Comparison of ENCODE assay signal across 24 cellular contexts in the genomic region with DNA sequence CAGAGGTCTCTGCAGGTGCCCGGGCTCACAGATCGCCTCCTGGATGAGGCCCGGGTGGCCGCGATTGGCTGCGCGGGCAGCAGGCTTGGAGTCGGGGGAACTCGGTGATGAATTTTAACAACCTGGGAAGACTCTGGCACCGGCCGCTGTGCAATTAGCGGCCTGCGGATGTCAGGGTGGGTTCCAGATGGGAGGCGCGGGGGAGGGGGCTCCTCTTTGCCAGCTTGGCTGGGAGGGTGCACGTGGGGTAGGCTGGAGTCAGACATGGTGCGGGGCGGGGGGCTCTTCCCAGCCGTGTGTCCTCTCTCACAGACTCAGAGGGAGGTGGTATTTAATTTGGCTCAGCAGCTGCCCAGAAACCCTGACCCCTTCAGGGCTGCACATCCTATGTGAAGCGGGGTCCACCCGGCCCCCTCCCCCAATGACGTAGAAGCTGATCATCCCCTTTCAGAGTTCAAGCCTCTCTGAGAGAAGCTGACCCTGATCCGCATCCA.
DNase-seq lines count a peak whose midpoint lies in the region; ATAC-seq, FAIRE-seq and TF ChIP-seq lines count a peak whose summit lies in the region.
"Had no signal": no experiment of that assay in that cellular context is flagged by ENCODE, and none has a peak within 500 bp of the region (broad histone marks: within the 10 kb centered on the region; RNA-seq: fewer than 3 reads in every experiment).

No MANE protein-coding gene starts in this region.

- intact Hi-C loops in HepG2 (cut with micrococcal nuclease; ENCODE audit: unreplicated experiment) (no loop called here), spleen (cut with DNase I; ENCODE audit: low total_unique reads) (no loop called here)

- H3K9ac ChIP-seq in HepG2 (ENCODE audit: insufficient read depth, low read depth, low read length) = no peak overlapping the region

- TF ChIP-seq CTCF in HepG2 (CRISPR knock-in tag; IDR thresholded peaks at IDR 0.05) = no peak
- TF ChIP-seq CTCF in spleen (IDR thresholded peaks at IDR 0.05 in 8 of 11, conservative IDR thresholded peaks at IDR 0.05 in 3 of 11) = no peak
- no peak for TF ChIP-seq CTCF in RWPE1 (conservative IDR thresholded peaks at IDR 0.05; ENCODE audit: low read depth)

- TF ChIP-seq POLR2A in HepG2 (IDR thresholded peaks at IDR 0.05; ENCODE audit: insufficient read depth in 1 of 2, low read depth in 2 of 2, low read length in 2 of 2) (no peak), spleen (IDR thresholded peaks at IDR 0.05) (no peak)

- TF ChIP-seq EP300 in HepG2 (IDR thresholded peaks at IDR 0.05; ENCODE audit: low read depth in 2 of 2, low read length in 2 of 2) (no peak), HepG2 (CRISPR knock-in tag; IDR thresholded peaks at IDR 0.05; ENCODE audit: borderline replicate concordance) (no peak)

- no peak overlapping the region for H3K4me2 ChIP-seq in HepG2 (ENCODE audit: low read depth, low read length)

- H3K27ac ChIP-seq in HepG2 (ENCODE audit: extremely low read length, insufficient read depth, low read length) = no peak overlapping the region
- H3K27ac ChIP-seq in spleen = no peak overlapping the region
- H3K27ac ChIP-seq in RWPE1 = no peak overlapping the region
- H3K27ac ChIP-seq: breast epithelium, colonic mucosa, esophagus muscularis mucosa, uterus had no signal

- peaks cover 2 to 31% of the 10 kb centered on the region in 2 experiments; a peak in 4 of 5 replicates for H3K27me3 ChIP-seq in HepG2 (ENCODE audit: control insufficient read depth in 1 of 2, insufficient read depth in 2 of 2, low read length in 2 of 2)
- H3K27me3 ChIP-seq in spleen (replicated peaks in 1 of 7) = peaks cover 0 to 55% (median 18%) of the 10 kb centered on the region in 7 donors
- H3K27me3 ChIP-seq: colonic mucosa, uterus had no signal

- peak; percentile 62 for DNase-seq in NCI-H82 (lab: John Stamatoyannopoulos, UW)
- no peak for DNase-seq in NCI-H82 treated with DMSO at 0.1 percent for 48 hours (lab: John Stamatoyannopoulos, UW; ENCODE audit: unreplicated experiment)
- peak; percentile 48 for DNase-seq in NCI-H69 (lab: John Stamatoyannopoulos, UW)
- no peak for DNase-seq in HepG2 (ENCODE audit: low spot score)
- peak; percentile 54 for DNase-seq in spleen
- no peak for DNase-seq in RCC 7860 (ENCODE audit: low spot score)
- no peak for DNase-seq in RWPE1 (ENCODE audit: low spot score)
- DNase-seq: activated CD4-positive, alpha-beta T cell treated with anti-CD3 and anti-CD28 coated beads, Interleukin-2, amount 10 ng/mL, durations not matched to agents 24 days and 14 days; activated CD8-positive, alpha-beta memory T cell treated with anti-CD3 and anti-CD28 coated beads, Interleukin-2, amount 10 ng/mL, durations not matched to agents 7 days and 5 days; activated naive CD4-positive, alpha-beta T cell treated with anti-CD3 and anti-CD28 coated beads for 36 hours; amniotic stem cell; colonic mucosa; foreskin melanocyte; HFFc6; mesendoderm; stimulated activated CD4-positive, alpha-beta T cell treated with anti-CD3 and anti-CD28 coated beads, Interleukin-12 subunit alpha, Interleukin-12 subunit beta, amount 100 ng/mL, for 4 hours; stimulated activated CD4-positive, alpha-beta T cell treated with anti-CD3 and anti-CD28 coated beads, Interleukin-4, amount 100 ng/mL, for 4 hours; stimulated activated naive CD4-positive, alpha-beta T cell; uterus had no signal

- FAIRE-seq in HepG2 (lab: Jason Lieb, UNC) = no peak
- FAIRE-seq in RCC 7860 (lab: Jason Lieb, UNC) = no peak
- FAIRE-seq: keratinocyte had no signal

- no TSS peak for BruUV-seq in HepG2 (replicated peaks; lab: Mats Ljungman, UMichigan)

- TF ChIP-seq RAD21 in HepG2 (CRISPR knock-in tag; IDR thresholded peaks at IDR 0.05) = no peak

- H3K79me2 ChIP-seq in HepG2 (ENCODE audit: insufficient read depth, low read length) = no peaks in the 10 kb centered on the region

- H3K4me1 ChIP-seq in HepG2 (ENCODE audit: insufficient read depth, low read length) (peaks cover 10% of the 10 kb centered on the region), spleen (peaks cover 0 to 33% (median 11%) of the 10 kb centered on the region in 6 donors)
- H3K4me1 ChIP-seq: breast epithelium, colonic mucosa, uterus had no signal

- no peak overlapping the region for H3K4me3 ChIP-seq in HepG2 (replicated peaks in 1 of 3; ENCODE audit: insufficient read depth in 1 of 3, low read depth in 2 of 3, low read length in 3 of 3)
- no peak overlapping the region for H3K4me3 ChIP-seq in spleen
- H3K4me3 ChIP-seq: breast epithelium, colonic mucosa, esophagus muscularis mucosa, uterus had no signal

- ATAC-seq in HepG2 (no peak), GM19463 (IDR thresholded peaks at IDR 0.05; ENCODE audit: unreplicated experiment) (no peak)
- ATAC-seq: activated CD8-positive, alpha-beta memory T cell treated with anti-CD3 and anti-CD28 coated beads, Interleukin-2, amount 10 ng/mL, durations not matched to agents 7 days and 5 days; SK-N-SH treated with all-trans-retinoic acid at 6 μM for 48 hours had no signal

- 46% methylated on average over 13 of the region's 23 CpGs for WGBS in HepG2 (ENCODE audit: low lambda C conversion rate)
- WGBS in spleen, 5 donors = 40 to 59% (median 44%) methylated on average over 17 to 23 of the region's 23 CpGs

- POLR2A ChIA-PET in HepG2 (lab: Yijun Ruan, JAX) = no interaction called here
- POLR2A ChIA-PET in RWPE1 (lab: Yijun Ruan, JAX; ENCODE audit: low non-redundant PET) = no interaction called here

- no peak overlapping the region for H2AFZ ChIP-seq in HepG2 (ENCODE audit: low read length)

- no peaks in the 10 kb centered on the region for H4K20me1 ChIP-seq in HepG2 (ENCODE audit: insufficient read depth, low read length)

- H3K36me3 ChIP-seq in HepG2 (replicated peaks in 1 of 2; ENCODE audit: control insufficient read depth in 1 of 2, insufficient read depth in 2 of 2, low read length in 2 of 2) (no peaks in the 10 kb centered on the region), spleen (no peaks in the 10 kb centered on the region)
- H3K36me3 ChIP-seq: breast epithelium, colonic mucosa, esophagus muscularis mucosa, uterus had no signal

- CTCF ChIA-PET in HepG2 (lab: Yijun Ruan, JAX; ENCODE audit: low intra/inter-chr PET ratio, low total read pairs) (no interaction called here), RWPE1 (lab: Yijun Ruan, JAX) (interaction anchor here (0.7 kb wide), 1 partner anchor 236 kb away, joined by 3 read pairs; no protein-coding TSS in a partner anchor)

- in situ Hi-C loops in HepG2 (cut with HindIII; ENCODE audit: extremely low pct_ligation_motif_present, low pct_unique_long_range_greater_than_20kb) = no loop called here

- no peaks in the 10 kb centered on the region for H3K9me3 ChIP-seq in HepG2 (ENCODE audit: low read length)
- no peaks in the 10 kb centered on the region for H3K9me3 ChIP-seq in spleen
- H3K9me3 ChIP-seq: breast epithelium, colonic mucosa, esophagus muscularis mucosa, uterus had no signal

TF ChIP-seq in HepG2, 621 proteins besides CTCF, POLR2A, EP300 and RAD21:
- TF ChIP-seq MEF2D (CRISPR knock-in tag; IDR thresholded peaks at IDR 0.05) = no peak
- 0 out of 2 replicates have a peak, but pooled peaks have one; percentile 12 for TF ChIP-seq CREB1 (IDR thresholded peaks at IDR 0.05)
- no peak for TF ChIP-seq CREB1 (CRISPR knock-in tag; IDR thresholded peaks at IDR 0.05)
- TF ChIP-seq ATF7-NPFF (CRISPR knock-in tag; IDR thresholded peaks at IDR 0.05; ENCODE audit: low read depth) = no peak

Comparison
In these comparisons a context has a peak if more than half of its experiments do, and no peak if none do; other contexts are left out.
1. DNase-seq: peak in NCI-H82 (single experiment), NCI-H69 (single experiment) and spleen (single experiment); none in NCI-H82 treated with DMSO at 0.1 percent for 48 hours (single experiment), HepG2 (single experiment), RCC 7860 (single experiment) and RWPE1 (single experiment).